In genomic region chr7:1094870-1095269, GRCh38 we compare ENCODE assay signal across 1 cellular context.
A peak's percentile ranks its signal among the peaks of the same experiment; 100 is the strongest.
TF ChIP-seq lines count a peak whose summit lies in the region.

No MANE protein-coding gene starts in this region.

TF ChIP-seq in HepG2, 621 proteins besides CTCF, POLR2A, EP300 and RAD21 (continued from another document):
- TF ChIP-seq RBFOX2 (IDR thresholded peaks at IDR 0.05; ENCODE audit: low read depth, low read length) (0 out of 2 replicates have a peak, but pooled peaks have one; percentile 14), KLF11 (CRISPR knock-in tag; IDR thresholded peaks at IDR 0.05) (no peak), AKAP8 (CRISPR knock-in tag; IDR thresholded peaks at IDR 0.05) (no peak)
